Comparison of ENCODE assay signal across 16 cellular contexts in the genomic region with DNA sequence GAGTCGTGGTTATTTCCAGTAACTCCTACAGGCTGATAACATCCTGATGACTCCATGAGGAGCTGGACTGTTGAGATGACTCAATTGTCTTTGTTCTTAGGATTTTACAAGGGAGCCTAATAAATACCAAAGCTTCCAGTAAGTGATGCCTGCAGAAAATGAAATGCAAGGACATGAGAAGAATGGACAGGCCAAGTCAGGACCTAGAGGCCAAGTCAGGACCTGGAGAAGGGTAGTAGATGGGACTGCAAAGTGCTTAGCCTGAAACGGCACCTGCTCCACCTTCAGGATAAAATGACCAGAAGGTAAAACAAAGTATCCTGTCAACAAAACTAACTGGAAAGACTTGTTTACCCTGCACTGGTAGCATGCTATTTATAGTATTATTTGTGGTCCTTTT. TPM values are rescaled to one million over a fixed set of nuclear protein-coding genes. Genes with fewer than 3 reads are reported as not detected.
DNase-seq lines count a peak whose midpoint lies in the region; ATAC-seq and TF ChIP-seq lines count a peak whose summit lies in the region.
"Had no signal": no experiment of that assay in that cellular context is flagged by ENCODE, and none has a peak within 500 bp of the region (broad histone marks: within the 10 kb centered on the region; RNA-seq: fewer than 3 reads in every experiment).

No MANE protein-coding gene starts in this region.

- H3K27me3 ChIP-seq in kidney epithelial cell (ENCODE audit: control insufficient read depth, insufficient read depth, low read length), result no peaks in the 10 kb centered on the region
- H3K27me3 ChIP-seq: colonic mucosa, neutrophil had no signal

- H4K20me1 ChIP-seq in OCI-LY7 (ENCODE audit: insufficient read depth, low read length), result no peaks in the 10 kb centered on the region

- H3K36me3 ChIP-seq in kidney epithelial cell (ENCODE audit: control insufficient read depth, insufficient read depth, low read length), result no peaks in the 10 kb centered on the region
- H3K36me3 ChIP-seq in OCI-LY7 (ENCODE audit: insufficient read depth, low read length), result no peaks in the 10 kb centered on the region
- H3K36me3 ChIP-seq: colonic mucosa, neutrophil had no signal

- no peaks in the 10 kb centered on the region for H3K9me2 ChIP-seq in OCI-LY7 (ENCODE audit: insufficient read depth, low read length)

- TF ChIP-seq CTCF in AG10803 (conservative IDR thresholded peaks at IDR 0.05; ENCODE audit: low read length), result no peak
- TF ChIP-seq CTCF in kidney epithelial cell (IDR thresholded peaks at IDR 0.05; ENCODE audit: insufficient read depth, low read length, poor library complexity, severe bottlenecking), result no peak
- no peak for TF ChIP-seq CTCF in OCI-LY7 (conservative IDR thresholded peaks at IDR 0.05; ENCODE audit: low read length)

- H3K4me3 ChIP-seq in AG10803 (ENCODE audit: low read length) (no peak overlapping the region), kidney epithelial cell (ENCODE audit: low read depth, low read length) (no peak overlapping the region), OCI-LY7 (ENCODE audit: low read depth, low read length, poor library complexity, severe bottlenecking) (no peak overlapping the region)
- H3K4me3 ChIP-seq: colonic mucosa had no signal

- no peak overlapping the region for H3K27ac ChIP-seq in OCI-LY7 (ENCODE audit: low read depth, low read length, poor library complexity, severe bottlenecking)
- H3K27ac ChIP-seq: colonic mucosa, neutrophil had no signal

- intact Hi-C loops in OCI-LY7 (cut with micrococcal nuclease; ENCODE audit: unreplicated experiment), result no loop called here

- no peaks in the 10 kb centered on the region for H3K9me3 ChIP-seq in OCI-LY7 (ENCODE audit: low read length)
- H3K9me3 ChIP-seq: colonic mucosa, neutrophil had no signal

- POLR2A ChIA-PET in OCI-LY7 (lab: Charles Lee), result no interaction called here

- DNase-seq in AG10803 (ENCODE audit: low read depth), result peak; percentile 57
- DNase-seq in HPDE6-E6E7 (ENCODE audit: extremely low spot score), result peak; percentile 43
- DNase-seq in amniotic epithelial cell (ENCODE audit: low read depth), result peak; percentile 72
- DNase-seq in kidney epithelial cell (ENCODE audit: low read depth), result peak; percentile 23
- no peak for DNase-seq in OCI-LY7 (ENCODE audit: low spot score)
- no peak for DNase-seq in AML-193 (lab: John Stamatoyannopoulos, UW)
- no peak for DNase-seq in stimulated activated CD4-positive, alpha-beta T cell treated with anti-CD3 and anti-CD28 coated beads, Interleukin-12 subunit alpha, Interleukin-12 subunit beta, amount 100 ng/mL, for 4 hours
- DNase-seq: activated naive CD4-positive, alpha-beta T cell treated with anti-CD3 and anti-CD28 coated beads, Interleukin-2, amount 10 ng/mL, durations not matched to agents 7 days and 5 days; CD8-positive, alpha-beta T cell; colonic mucosa; glutamatergic neuron; NCI-H2081; stimulated activated CD4-positive, alpha-beta T cell treated with anti-CD3 and anti-CD28 coated beads, Interleukin-15, amount 100 ng/mL, for 24 hours had no signal

- ATAC-seq in GM18867 (IDR thresholded peaks at IDR 0.05; ENCODE audit: unreplicated experiment), result no peak
- ATAC-seq: CD8-positive, alpha-beta T cell had no signal

- no TSS peak for BruUV-seq in OCI-LY7 (replicated peaks; lab: Mats Ljungman, UMichigan)

- H3K4me1 ChIP-seq in OCI-LY7 (ENCODE audit: insufficient read depth, low read length, poor library complexity, severe bottlenecking), result no peaks in the 10 kb centered on the region
- H3K4me1 ChIP-seq: colonic mucosa had no signal

- no peak overlapping the region for H2AFZ ChIP-seq in OCI-LY7 (ENCODE audit: low read length)

- no peaks in the 10 kb centered on the region for H3K79me2 ChIP-seq in OCI-LY7 (ENCODE audit: insufficient read depth, low read depth, low read length)

- H3K4me2 ChIP-seq in OCI-LY7 (ENCODE audit: low read length), result no peak overlapping the region

- CTCF ChIA-PET in OCI-LY7 (lab: Charles Lee; ENCODE audit: unreplicated experiment), result no interaction called here

RNA-seq across cellular contexts. Expression of gene SLC10A6, which starts 6.4 kb away (rescaled TPM):
- total RNA-seq in kidney epithelial cell (not detected in 2 replicates), OCI-LY7 (2022) (not detected in 2 replicates)
- total RNA-seq in OCI-LY7 (2014; rRNA removed; shearing (Covaris generic)), result not detected in 2 replicates
- total RNA-seq: CD8-positive, alpha-beta T cell had no signal

RNA-seq across cellular contexts. Expression of gene C4orf36, which starts 36.6 kb away (rescaled TPM):
- total RNA-seq in kidney epithelial cell, result 0.71 TPM in 1 of 2 replicates, not detected in the other
- total RNA-seq in OCI-LY7 (2014; rRNA removed; shearing (Covaris generic)), result not detected in 2 replicates
- total RNA-seq in OCI-LY7 (2022), result 1.4 TPM in 1 of 2 replicates, not detected in the other
- total RNA-seq: CD8-positive, alpha-beta T cell; liver had no signal

Comparison
In these comparisons a context has a peak if more than half of its experiments do, and no peak if none do; other contexts are left out.
1. DNase-seq: peak in AG10803 (single experiment), HPDE6-E6E7 (single experiment), amniotic epithelial cell (single experiment) and kidney epithelial cell (single experiment); none in OCI-LY7 (single experiment), AML-193 (0 of 2) and stimulated activated CD4-positive, alpha-beta T cell treated with anti-CD3 and anti-CD28 coated beads, Interleukin-12 subunit alpha, Interleukin-12 subunit beta, amount 100 ng/mL, for 4 hours (single experiment).